8 cellular contexts compared by ENCODE assay signal in the genomic region with DNA sequence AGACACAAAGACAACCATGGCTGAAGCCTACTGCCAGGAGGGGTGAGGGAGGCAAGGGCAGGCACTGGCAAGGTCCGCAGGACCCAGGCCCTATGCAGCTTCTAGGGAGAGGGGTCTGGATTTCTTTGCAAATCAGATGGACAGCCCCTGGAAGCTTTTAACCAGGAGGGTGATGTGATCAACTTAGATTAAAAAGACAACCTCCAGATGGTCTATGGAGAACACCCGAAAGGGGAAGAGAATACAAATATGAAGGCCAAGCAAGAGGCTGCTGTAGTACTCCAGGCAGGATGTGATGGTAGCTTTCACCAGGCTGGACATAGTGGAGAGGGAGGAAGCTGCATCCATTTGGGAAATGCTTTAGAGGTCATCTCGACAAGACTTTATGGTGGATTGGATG.
"Had no signal": no experiment of that assay in that cellular context is flagged by ENCODE, and none has a peak within 500 bp of the region (broad histone marks: within the 10 kb centered on the region; RNA-seq: fewer than 3 reads in every experiment).

No MANE protein-coding gene starts in this region.

- H3K27ac ChIP-seq: GM23248, HL-60, KMS-11 had no signal

- H3K9ac ChIP-seq: GM23248, KMS-11 had no signal

- H3K9me3 Mint-ChIP-seq: IgD-negative memory B cell had no signal

- FAIRE-seq: HepG2 had no signal

- H2AFZ ChIP-seq: GM23248 had no signal

- H3K4me3 ChIP-seq: GM23248 had no signal

- H3K36me3 Mint-ChIP-seq: IgD-negative memory B cell had no signal

- H3K27ac Mint-ChIP-seq: IgD-negative memory B cell had no signal

- DNase-seq: GM23248, H7, HCEC 1CT, KBM-7 had no signal

- H3K4me3 Mint-ChIP-seq: IgD-negative memory B cell had no signal

- H3K4me2 ChIP-seq: KMS-11 had no signal
